Comparison of ENCODE assay signal across 10 cellular contexts in the genomic region with DNA sequence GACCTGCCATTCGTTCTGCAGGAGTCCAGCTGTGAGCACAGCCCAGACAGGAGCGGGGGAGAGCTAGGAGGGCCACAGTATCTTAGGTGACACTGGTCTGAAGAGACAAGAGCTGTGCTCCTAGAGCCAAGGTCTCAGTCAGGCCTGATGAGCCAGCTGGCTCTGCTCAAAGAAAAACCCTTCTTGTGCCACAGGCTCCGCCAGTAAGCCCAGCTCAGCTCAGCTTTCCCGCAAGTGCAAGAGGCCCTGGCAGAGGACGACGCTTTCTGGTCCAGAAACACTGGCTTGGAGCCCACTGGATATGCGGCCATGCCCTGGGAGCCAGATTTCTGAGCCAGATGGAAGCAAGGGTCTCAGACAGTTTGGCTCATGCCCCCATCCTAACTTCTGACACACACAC. TPM values are rescaled to one million over a fixed set of nuclear protein-coding genes. Genes with fewer than 3 reads are reported as not detected.
DNase-seq lines count a peak whose midpoint lies in the region; ATAC-seq, FAIRE-seq and TF ChIP-seq lines count a peak whose summit lies in the region.
"Had no signal": no experiment of that assay in that cellular context is flagged by ENCODE, and none has a peak within 500 bp of the region (broad histone marks: within the 10 kb centered on the region; RNA-seq: fewer than 3 reads in every experiment).

No MANE protein-coding gene starts in this region.

- WGBS in esophagus squamous epithelium, 2 donors = 21 to 67% methylated on average over 3 to 4 of the region's 7 CpGs
- 92% methylated on average over 7 of the region's 7 CpGs for WGBS in HepG2 (ENCODE audit: low lambda C conversion rate)
- 27% methylated on average over 7 of the region's 7 CpGs for WGBS in thyroid gland, 2 donors

- H3K4me3 ChIP-seq in esophagus squamous epithelium (no peak overlapping the region), HepG2 (replicated peaks in 1 of 3; ENCODE audit: insufficient read depth in 1 of 3, low read depth in 2 of 3, low read length in 3 of 3) (no peak overlapping the region), thyroid gland (replicated peaks in 1 of 3) (no peak overlapping the region)
- H3K4me3 ChIP-seq: colonic mucosa had no signal

- no peak overlapping the region for H3K9ac ChIP-seq in HepG2 (ENCODE audit: insufficient read depth, low read depth, low read length)

- TF ChIP-seq CTCF in esophagus squamous epithelium (IDR thresholded peaks at IDR 0.05) = no peak
- TF ChIP-seq CTCF in HepG2 (CRISPR knock-in tag; IDR thresholded peaks at IDR 0.05) = no peak
- TF ChIP-seq CTCF in thyroid gland (IDR thresholded peaks at IDR 0.05) = no peak

- TF ChIP-seq EP300 in HepG2 (IDR thresholded peaks at IDR 0.05; ENCODE audit: low read depth in 2 of 2, low read length in 2 of 2) = no peak
- TF ChIP-seq EP300 in HepG2 (CRISPR knock-in tag; IDR thresholded peaks at IDR 0.05; ENCODE audit: borderline replicate concordance) = no peak

- CTCF ChIA-PET in HepG2 (lab: Yijun Ruan, JAX; ENCODE audit: low intra/inter-chr PET ratio, low total read pairs) = interaction anchor here (4.3 to 4.4 kb wide), 2 partner anchors 71 to 212 kb away, joined by 40 to 55 read pairs; partner anchors contain the start of gene RASD1

- ATAC-seq in HepG2 (no peak), GM21723 (IDR thresholded peaks at IDR 0.05; ENCODE audit: unreplicated experiment) (no peak), GM19463 (IDR thresholded peaks at IDR 0.05; ENCODE audit: unreplicated experiment) (no peak), HG03097 (IDR thresholded peaks at IDR 0.05; ENCODE audit: low FRiP score, unreplicated experiment) (no peak)

- no peaks in the 10 kb centered on the region for H3K79me2 ChIP-seq in HepG2 (ENCODE audit: insufficient read depth, low read length)

- in situ Hi-C loops in HepG2 (cut with HindIII; ENCODE audit: extremely low pct_ligation_motif_present, low pct_unique_long_range_greater_than_20kb) = loop anchor here (5.0 kb wide), 2 partner anchors 60 to 210 kb away; no protein-coding TSS in a partner anchor

- DNase-seq in NCI-H524 treated with DMSO at 0.1 percent for 48 hours (lab: John Stamatoyannopoulos, UW) = peak; percentile 22
- no peak for DNase-seq in esophagus squamous epithelium (lab: John Stamatoyannopoulos, UW)
- DNase-seq in HepG2 (ENCODE audit: low spot score) = no peak
- DNase-seq in thyroid gland = peak; percentile 89 to 93
- DNase-seq: colonic mucosa; NCI-H345; stimulated activated naive CD4-positive, alpha-beta T cell treated with Interleukin-2 at 50 U/mL for 16 hours had no signal

- peak overlapping the region in 3 of 4 donors; percentile 10 to 52 (median 39) for H3K27ac ChIP-seq in esophagus squamous epithelium
- no peak overlapping the region for H3K27ac ChIP-seq in HepG2 (ENCODE audit: extremely low read length, insufficient read depth, low read length)
- H3K27ac ChIP-seq in thyroid gland = peak overlapping the region; percentile 76 to 79 (median 76)
- H3K27ac ChIP-seq: colonic mucosa had no signal

- FAIRE-seq in HepG2 (lab: Jason Lieb, UNC) = no peak

- H3K36me3 ChIP-seq in esophagus squamous epithelium = peaks cover 0 to 8% (median 0%) of the 10 kb centered on the region in 3 donors
- no peaks in the 10 kb centered on the region for H3K36me3 ChIP-seq in HepG2 (replicated peaks in 1 of 2; ENCODE audit: control insufficient read depth in 1 of 2, insufficient read depth in 2 of 2, low read length in 2 of 2)
- H3K36me3 ChIP-seq in thyroid gland = no peaks in the 10 kb centered on the region
- H3K36me3 ChIP-seq: colonic mucosa had no signal

- BruUV-seq in HepG2 (replicated peaks; lab: Mats Ljungman, UMichigan) = no TSS peak

- no peaks in the 10 kb centered on the region for H3K27me3 ChIP-seq in esophagus squamous epithelium
- no peaks in the 10 kb centered on the region for H3K27me3 ChIP-seq in HepG2 (ENCODE audit: control insufficient read depth in 1 of 2, insufficient read depth in 2 of 2, low read length in 2 of 2)
- no peaks in the 10 kb centered on the region for H3K27me3 ChIP-seq in thyroid gland
- H3K27me3 ChIP-seq: colonic mucosa had no signal

- intact Hi-C loops in esophagus squamous epithelium (cut with DNase I) (no loop called here), HepG2 (cut with micrococcal nuclease; ENCODE audit: unreplicated experiment) (no loop called here), thyroid gland (cut with DNase I) (loop anchor here (5.0 kb wide), 2 partner anchors 70 to 215 kb away; partner anchors contain the start of gene RASD1)

- H4K20me1 ChIP-seq in HepG2 (ENCODE audit: insufficient read depth, low read length) = 0 out of 2 replicates have a peak, but pooled peaks cover 5% of the 10 kb centered on the region

- no peak for TF ChIP-seq RAD21 in HepG2 (CRISPR knock-in tag; IDR thresholded peaks at IDR 0.05)

- H3K4me2 ChIP-seq in HepG2 (ENCODE audit: low read depth, low read length) = no peak overlapping the region

- TF ChIP-seq POLR2A in esophagus squamous epithelium (IDR thresholded peaks at IDR 0.05) = no peak
- TF ChIP-seq POLR2A in HepG2 (IDR thresholded peaks at IDR 0.05; ENCODE audit: insufficient read depth in 1 of 2, low read depth in 2 of 2, low read length in 2 of 2) = no peak
- no peak for TF ChIP-seq POLR2A in thyroid gland (IDR thresholded peaks at IDR 0.05)

- POLR2A ChIA-PET in HepG2 (lab: Yijun Ruan, JAX) = interaction anchor here (2.6 to 8.9 kb wide), 3 partner anchors 24 to 71 kb away, joined by 10 to 114 read pairs (median 46); partner anchors contain the start of genes PEMT and RASD1

- H3K9me3 ChIP-seq in esophagus squamous epithelium (no peaks in the 10 kb centered on the region), HepG2 (ENCODE audit: low read length) (no peaks in the 10 kb centered on the region), thyroid gland (no peaks in the 10 kb centered on the region)
- H3K9me3 ChIP-seq: colonic mucosa had no signal

- H2AFZ ChIP-seq in HepG2 (ENCODE audit: low read length) = no peak overlapping the region

- peaks cover 16 to 50% (median 31%) of the 10 kb centered on the region in 3 donors for H3K4me1 ChIP-seq in esophagus squamous epithelium
- H3K4me1 ChIP-seq in HepG2 (ENCODE audit: insufficient read depth, low read length) = peaks cover 45% of the 10 kb centered on the region
- H3K4me1 ChIP-seq in thyroid gland = peaks cover 29 to 57% of the 10 kb centered on the region in 2 donors

TF ChIP-seq in HepG2, 621 proteins besides CTCF, POLR2A, EP300 and RAD21:
- TF ChIP-seq SP2 (CRISPR knock-in tag; IDR thresholded peaks at IDR 0.05) (0 out of 2 replicates have a peak, but pooled peaks have one; percentile 8), ZNF589 (CRISPR knock-in tag; conservative IDR thresholded peaks at IDR 0.05) (no peak)
TF ChIP-seq in HepG2: peak in this region for 1.

RNA-seq across cellular contexts. Expression of gene PEMT, which starts 23.9 kb away (rescaled TPM):
- 10 to 100 TPM; 24.6 to 32.2 (median 28.2) TPM for total RNA-seq in esophagus squamous epithelium
- total RNA-seq in HepG2 (2016; rRNA removed; fragmentation: Illumina TruSeq; extraction: Trizol) = 16.4 and 31.7 TPM in 2 replicates
- 38.2 and 45.8 TPM in 2 replicates for total RNA-seq in HepG2 (2016; cell fraction: cytosol; rRNA removed; fragmentation: Illumina TruSeq; extraction: Trizol; ENCODE audit: low read depth)
- 16.3 and 32.5 TPM in 2 replicates for total RNA-seq in HepG2 (2016; cell fraction: insoluble cytoplasmic fraction; rRNA removed; fragmentation: Illumina TruSeq; extraction: Trizol)
- 31.0 and 42.8 TPM in 2 replicates for total RNA-seq in HepG2 (2016; cell fraction: membrane; rRNA removed; fragmentation: Illumina TruSeq; extraction: Trizol)
- 15.8 and 21.7 TPM in 2 replicates for total RNA-seq in HepG2 (2016; cell fraction: nucleus; rRNA removed; fragmentation: Illumina TruSeq; extraction: Trizol)
- 43.6 and 61.4 TPM in 2 replicates for polyA plus RNA-seq in HepG2 (2011; rRNA removed)
- 54.3 and 73.8 TPM in 2 replicates for polyA plus RNA-seq in HepG2 (2011; cell fraction: cytosol; rRNA removed)
- polyA plus RNA-seq in HepG2 (2011; cell fraction: nucleus; rRNA removed) = 36.9 and 41.0 TPM in 2 replicates
- 38.0 and 42.3 TPM in 2 replicates for polyA plus RNA-seq in HepG2 (2012)
- 46.1 and 58.0 TPM in 2 replicates for polyA plus RNA-seq in HepG2 (2016; cell fraction: cytosol; fragmentation: Illumina TruSeq; extraction: Trizol; ENCODE audit: low read depth)
- polyA plus RNA-seq in HepG2 (2016; cell fraction: insoluble cytoplasmic fraction; fragmentation: Illumina TruSeq; extraction: Trizol; ENCODE audit: low read depth) = 24.1 and 25.5 TPM in 2 replicates
- 38.1 and 45.2 TPM in 2 replicates for polyA plus RNA-seq in HepG2 (2016; cell fraction: membrane; fragmentation: Illumina TruSeq; extraction: Trizol; ENCODE audit: low read depth)
- polyA plus RNA-seq in HepG2 (2016; cell fraction: nucleus; fragmentation: Illumina TruSeq; extraction: Trizol; ENCODE audit: insufficient read depth, low read depth) = 39.8 and 40.0 TPM in 2 replicates
- 51.2 and 54.0 TPM in 2 replicates for polyA minus RNA-seq in HepG2 (2011; rRNA and poly(A)+ RNA removed; ENCODE audit: low replicate concordance)
- 20.3 and 22.0 TPM in 2 replicates for polyA minus RNA-seq in HepG2 (2011; cell fraction: cytosol; rRNA and poly(A)+ RNA removed)
- polyA minus RNA-seq in HepG2 (2011; cell fraction: nucleus; rRNA and poly(A)+ RNA removed) = 6.6 and 8.5 TPM in 2 replicates
- 10 to 100 TPM; 52.5 to 76.1 (median 62.6) TPM for total RNA-seq in thyroid gland

Comparison
In these comparisons a context has a peak if more than half of its experiments do, and no peak if none do; other contexts are left out.
1. DNase-seq: peak in NCI-H524 treated with DMSO at 0.1 percent for 48 hours (single experiment) and thyroid gland (2 of 2); none in esophagus squamous epithelium (single experiment) and HepG2 (single experiment).